Comparison of ENCODE assay signal across 1 cellular context in the genomic region with DNA sequence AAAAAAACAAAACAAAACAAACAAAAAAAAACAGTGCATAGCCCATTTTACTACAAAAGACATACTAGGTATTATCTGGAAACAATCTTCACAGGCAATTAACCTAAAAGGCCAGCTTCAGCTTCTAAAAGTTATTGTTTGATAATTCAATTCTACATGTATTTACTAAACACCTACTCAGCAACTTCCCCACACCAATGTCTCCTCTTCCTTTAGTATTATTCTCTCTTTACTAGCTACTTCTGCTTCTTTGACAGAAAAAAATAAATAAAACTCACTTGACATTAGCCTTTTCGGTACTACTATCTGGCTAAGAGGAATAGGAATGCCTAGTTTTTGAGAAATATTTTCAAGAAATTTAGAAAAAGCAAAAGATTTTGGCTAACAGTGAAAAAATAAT.
TF ChIP-seq lines count a peak whose summit lies in the region.

No MANE protein-coding gene starts in this region.

TF ChIP-seq in GM12878, 131 proteins besides CTCF, POLR2A, EP300 and RAD21:
- no peak for TF ChIP-seq NR2F1 (conservative IDR thresholded peaks at IDR 0.05)
- TF ChIP-seq FOXK2 (IDR thresholded peaks at IDR 0.05) = no peak
- TF ChIP-seq NFXL1 (IDR thresholded peaks at IDR 0.05; ENCODE audit: borderline replicate concordance) = no peak
- no peak for TF ChIP-seq LARP7 (IDR thresholded peaks at IDR 0.05)
TF ChIP-seq in GM12878: peak in this region for 0.
